ENCODE assay signal across 8 cellular contexts in the genomic region with DNA sequence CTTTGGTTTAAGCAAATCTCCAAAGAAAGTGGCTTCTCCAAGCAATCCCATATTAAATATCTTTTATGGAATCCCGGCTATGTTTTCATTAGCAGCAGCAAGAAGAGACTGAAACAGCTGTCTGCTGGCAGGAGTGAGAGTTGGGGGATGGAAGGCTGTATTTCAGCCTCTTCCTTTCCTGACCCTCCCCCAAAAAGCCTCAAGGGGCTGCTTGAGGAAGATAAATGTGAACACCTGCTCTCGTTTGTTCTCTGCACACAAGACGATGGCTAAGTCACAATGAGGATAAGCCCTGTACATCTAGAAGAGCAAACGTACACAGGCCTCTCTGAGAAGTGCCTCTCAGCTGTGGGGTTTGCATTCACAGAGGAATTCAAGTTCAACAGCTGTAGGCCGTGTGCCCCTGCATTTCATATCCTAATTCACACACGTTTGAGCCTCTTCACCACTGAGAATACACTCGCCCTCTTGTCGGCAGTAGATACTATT. TPM values are rescaled to one million over a fixed set of nuclear protein-coding genes. Genes with fewer than 3 reads are reported as not detected.
DNase-seq lines count a peak whose midpoint lies in the region; ATAC-seq and TF ChIP-seq lines count a peak whose summit lies in the region.

No MANE protein-coding gene starts in this region.

- H3K36me3 ChIP-seq in DOHH2 (ENCODE audit: control insufficient read depth, low read length) = peaks cover 54% of the 10 kb centered on the region
- no peaks in the 10 kb centered on the region for H3K36me3 ChIP-seq in GM23338 (ENCODE audit: insufficient read depth)
- no peaks in the 10 kb centered on the region for H3K36me3 ChIP-seq in iPS-18a (ENCODE audit: control insufficient read depth, low read depth, low read length)

- no peak for TF ChIP-seq CTCF in DOHH2 (IDR thresholded peaks at IDR 0.05; ENCODE audit: low read depth, low read length, poor library complexity, severe bottlenecking)
- no peak for TF ChIP-seq CTCF in GM23338 (conservative IDR thresholded peaks at IDR 0.05; ENCODE audit: low read depth in 2 of 2)
- no peak for TF ChIP-seq CTCF in RWPE1 (conservative IDR thresholded peaks at IDR 0.05; ENCODE audit: low read depth)
- no peak for TF ChIP-seq CTCF in omental fat pad (IDR thresholded peaks at IDR 0.05)

- H3K9me2 ChIP-seq in DOHH2 (replicated peaks; ENCODE audit: control insufficient read depth, low read length) (no peaks in the 10 kb centered on the region), GM23338 (ENCODE audit: insufficient read depth) (no peaks in the 10 kb centered on the region)

- POLR2A ChIA-PET in RWPE1 (lab: Yijun Ruan, JAX; ENCODE audit: low non-redundant PET) = no interaction called here

- H3K9me3 ChIP-seq in DOHH2 (ENCODE audit: control insufficient read depth, insufficient read depth, low read length) (no peaks in the 10 kb centered on the region), iPS-18a (ENCODE audit: control insufficient read depth, low read depth, low read length) (no peaks in the 10 kb centered on the region)

- H3K4me3 Mint-ChIP-seq in GM23338 = peak overlapping the region; percentile 3; the same call in 1 of the 3 replicates

- H2AFZ ChIP-seq in GM23338 = no peak overlapping the region

- H3K9ac ChIP-seq in iPS-18a (ENCODE audit: low read length) = no peak overlapping the region

- H4K20me1 ChIP-seq in DOHH2 (ENCODE audit: control insufficient read depth, insufficient read depth, low read depth, low read length) (no peaks in the 10 kb centered on the region), GM23338 (replicated peaks; ENCODE audit: insufficient read depth) (no peaks in the 10 kb centered on the region)

- DNase-seq in GM23338 (ENCODE audit: low spot score) (peak; percentile 39), NCI-H2171 (lab: John Stamatoyannopoulos, UW) (peak; percentile 81), RWPE1 (ENCODE audit: low spot score) (no peak), omental fat pad (ENCODE audit: low spot score) (no peak)
- DNase-seq in stimulated activated CD4-positive, alpha-beta T cell treated with anti-CD3 and anti-CD28 coated beads, Interleukin-1b, Interleukin-23, amount 100 ng/mL, for 48 hours = no peak
- no peak for DNase-seq in stimulated activated CD8-positive, alpha-beta memory T cell treated with anti-CD3 and anti-CD28 coated beads, Interleukin-4, amount 100 ng/mL, for 48 hours

- no peaks in the 10 kb centered on the region for H3K27me3 ChIP-seq in DOHH2 (ENCODE audit: control insufficient read depth, low read length)
- no peaks in the 10 kb centered on the region for H3K27me3 ChIP-seq in GM23338 (ENCODE audit: insufficient read depth)
- no peaks in the 10 kb centered on the region for H3K27me3 ChIP-seq in iPS-18a (ENCODE audit: control insufficient read depth, insufficient read depth, low read length)

- peaks cover 51% of the 10 kb centered on the region for H3K4me1 Mint-ChIP-seq in GM23338

- H3K27me3 Mint-ChIP-seq in GM23338 (ENCODE audit: insufficient read depth, low read depth, poor library complexity) = peaks cover 7% of the 10 kb centered on the region

- no peaks in the 10 kb centered on the region for H3K9me3 Mint-ChIP-seq in GM23338

- peak overlapping the region; percentile 36; the same call in 1 of the 2 replicates for H3K27ac Mint-ChIP-seq in GM23338

- peak overlapping the region; percentile 66 for H3K4me3 ChIP-seq in DOHH2 (ENCODE audit: low read length)
- peak overlapping the region; percentile 3; the same call in 1 of the 2 replicates for H3K4me3 ChIP-seq in GM23338
- H3K4me3 ChIP-seq in iPS-18a (ENCODE audit: low read length) = peak overlapping the region; percentile 5

- peak overlapping the region; percentile 88 for H3K27ac ChIP-seq in DOHH2 (ENCODE audit: low read depth, low read length)
- peak overlapping the region; percentile 81 for H3K27ac ChIP-seq in GM23338 (ENCODE audit: low read depth)
- H3K27ac ChIP-seq in iPS-18a (ENCODE audit: low read length) = no peak overlapping the region
- no peak overlapping the region for H3K27ac ChIP-seq in RWPE1

- peaks cover 3% of the 10 kb centered on the region; the same call in 1 of the 3 replicates for H3K36me3 Mint-ChIP-seq in GM23338 (ENCODE audit: low read depth)

- H3K79me2 ChIP-seq in DOHH2 (ENCODE audit: control insufficient read depth, low read length) (peaks cover 96% of the 10 kb centered on the region), GM23338 (replicated peaks; ENCODE audit: insufficient read depth) (peaks cover 13% of the 10 kb centered on the region)

- H3K4me1 ChIP-seq in DOHH2 (ENCODE audit: control insufficient read depth, low read length) = peaks cover 93% of the 10 kb centered on the region
- peaks cover 62% of the 10 kb centered on the region for H3K4me1 ChIP-seq in GM23338 (ENCODE audit: insufficient read depth)
- peaks cover 43% of the 10 kb centered on the region for H3K4me1 ChIP-seq in iPS-18a (ENCODE audit: control insufficient read depth, low read depth, low read length)

- ATAC-seq in GM23338 (no peak), omental fat pad (ENCODE audit: low FRiP score) (no peak)

- CTCF ChIA-PET in RWPE1 (lab: Yijun Ruan, JAX) = no interaction called here

- H3K4me2 ChIP-seq in DOHH2 (ENCODE audit: low read length) = peak overlapping the region; percentile 76
- H3K4me2 ChIP-seq in GM23338 = peak overlapping the region; percentile 67

- H3F3A ChIP-seq in DOHH2 (ENCODE audit: control insufficient read depth, insufficient read depth) = peaks cover 35% of the 10 kb centered on the region
- no peaks in the 10 kb centered on the region; the same call in 1 of the 2 replicates for H3F3A ChIP-seq in GM23338 (replicated peaks; ENCODE audit: low read depth)

TF ChIP-seq in GM23338, 12 proteins besides CTCF, POLR2A, EP300 and RAD21 (continues in another document):
- TF ChIP-seq NANOG (IDR thresholded peaks at IDR 0.05; ENCODE audit: borderline replicate concordance) (no peak), EZH2phosphoT487 (IDR thresholded peaks at IDR 0.05; ENCODE audit: unreplicated experiment) (no peak), EZH2 (IDR thresholded peaks at IDR 0.05; ENCODE audit: low read depth, unreplicated experiment) (no peak), POLR2AphosphoS5 (IDR thresholded peaks at IDR 0.05; ENCODE audit: low read depth) (no peak), JUNB (IDR thresholded peaks at IDR 0.05; ENCODE audit: unreplicated experiment) (no peak), ZNF114 (CRISPR knock-in tag; IDR thresholded peaks at IDR 0.05) (no peak)
- TF ChIP-seq, protein P1, sequence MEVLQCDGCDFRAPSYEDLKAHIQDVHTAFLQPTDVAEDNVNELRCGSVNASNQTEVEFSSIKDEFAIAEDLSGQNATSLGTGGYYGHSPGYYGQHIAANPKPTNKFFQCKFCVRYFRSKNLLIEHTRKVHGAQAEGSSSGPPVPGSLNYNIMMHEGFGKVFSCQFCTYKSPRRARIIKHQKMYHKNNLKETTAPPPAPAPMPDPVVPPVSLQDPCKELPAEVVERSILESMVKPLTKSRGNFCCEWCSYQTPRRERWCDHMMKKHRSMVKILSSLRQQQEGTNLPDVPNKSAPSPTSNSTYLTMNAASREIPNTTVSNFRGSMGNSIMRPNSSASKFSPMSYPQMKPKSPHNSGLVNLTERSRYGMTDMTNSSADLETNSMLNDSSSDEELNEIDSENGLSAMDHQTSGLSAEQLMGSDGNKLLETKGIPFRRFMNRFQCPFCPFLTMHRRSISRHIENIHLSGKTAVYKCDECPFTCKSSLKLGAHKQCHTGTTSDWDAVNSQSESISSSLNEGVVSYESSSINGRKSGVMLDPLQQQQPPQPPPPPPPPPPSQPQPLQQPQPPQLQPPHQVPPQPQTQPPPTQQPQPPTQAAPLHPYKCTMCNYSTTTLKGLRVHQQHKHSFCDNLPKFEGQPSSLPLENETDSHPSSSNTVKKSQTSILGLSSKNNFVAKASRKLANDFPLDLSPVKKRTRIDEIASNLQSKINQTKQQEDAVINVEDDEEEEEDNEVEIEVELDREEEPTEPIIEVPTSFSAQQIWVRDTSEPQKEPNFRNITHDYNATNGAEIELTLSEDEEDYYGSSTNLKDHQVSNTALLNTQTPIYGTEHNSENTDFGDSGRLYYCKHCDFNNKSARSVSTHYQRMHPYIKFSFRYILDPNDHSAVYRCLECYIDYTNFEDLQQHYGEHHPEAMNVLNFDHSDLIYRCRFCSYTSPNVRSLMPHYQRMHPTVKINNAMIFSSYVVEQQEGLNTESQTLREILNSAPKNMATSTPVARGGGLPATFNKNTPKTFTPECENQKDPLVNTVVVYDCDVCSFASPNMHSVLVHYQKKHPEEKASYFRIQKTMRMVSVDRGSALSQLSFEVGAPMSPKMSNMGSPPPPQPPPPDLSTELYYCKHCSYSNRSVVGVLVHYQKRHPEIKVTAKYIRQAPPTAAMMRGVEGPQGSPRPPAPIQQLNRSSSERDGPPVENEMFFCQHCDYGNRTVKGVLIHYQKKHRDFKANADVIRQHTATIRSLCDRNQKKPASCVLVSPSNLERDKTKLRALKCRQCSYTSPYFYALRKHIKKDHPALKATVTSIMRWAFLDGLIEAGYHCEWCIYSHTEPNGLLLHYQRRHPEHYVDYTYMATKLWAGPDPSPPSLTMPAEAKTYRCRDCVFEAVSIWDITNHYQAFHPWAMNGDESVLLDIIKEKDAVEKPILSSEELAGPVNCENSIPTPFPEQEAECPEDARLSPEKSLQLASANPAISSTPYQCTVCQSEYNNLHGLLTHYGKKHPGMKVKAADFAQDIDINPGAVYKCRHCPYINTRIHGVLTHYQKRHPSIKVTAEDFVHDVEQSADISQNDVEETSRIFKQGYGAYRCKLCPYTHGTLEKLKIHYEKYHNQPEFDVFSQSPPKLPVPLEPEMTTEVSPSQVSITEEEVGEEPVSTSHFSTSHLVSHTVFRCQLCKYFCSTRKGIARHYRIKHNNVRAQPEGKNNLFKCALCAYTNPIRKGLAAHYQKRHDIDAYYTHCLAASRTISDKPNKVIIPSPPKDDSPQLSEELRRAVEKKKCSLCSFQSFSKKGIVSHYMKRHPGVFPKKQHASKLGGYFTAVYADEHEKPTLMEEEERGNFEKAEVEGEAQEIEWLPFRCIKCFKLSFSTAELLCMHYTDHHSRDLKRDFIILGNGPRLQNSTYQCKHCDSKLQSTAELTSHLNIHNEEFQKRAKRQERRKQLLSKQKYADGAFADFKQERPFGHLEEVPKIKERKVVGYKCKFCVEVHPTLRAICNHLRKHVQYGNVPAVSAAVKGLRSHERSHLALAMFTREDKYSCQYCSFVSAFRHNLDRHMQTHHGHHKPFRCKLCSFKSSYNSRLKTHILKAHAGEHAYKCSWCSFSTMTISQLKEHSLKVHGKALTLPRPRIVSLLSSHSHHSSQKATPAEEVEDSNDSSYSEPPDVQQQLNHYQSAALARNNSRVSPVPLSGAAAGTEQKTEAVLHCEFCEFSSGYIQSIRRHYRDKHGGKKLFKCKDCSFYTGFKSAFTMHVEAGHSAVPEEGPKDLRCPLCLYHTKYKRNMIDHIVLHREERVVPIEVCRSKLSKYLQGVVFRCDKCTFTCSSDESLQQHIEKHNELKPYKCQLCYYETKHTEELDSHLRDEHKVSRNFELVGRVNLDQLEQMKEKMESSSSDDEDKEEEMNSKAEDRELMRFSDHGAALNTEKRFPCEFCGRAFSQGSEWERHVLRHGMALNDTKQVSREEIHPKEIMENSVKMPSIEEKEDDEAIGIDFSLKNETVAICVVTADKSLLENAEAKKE (CRISPR knock-in tag; IDR thresholded peaks at IDR 0.05) = no peak

RNA-seq across cellular contexts. Expression of a gene that starts 16.3 kb away (rescaled TPM):
- total RNA-seq in GM23338 (2014; rRNA removed; shearing (Covaris generic)) = 22.5 TPM in 2 replicates
- 8.8 and 9.5 TPM in 2 replicates for polyA plus RNA-seq in GM23338 (2016; fragmentation: Nextera tagmentation; extraction: Ambion mirVana)
- 10 to 100 TPM; 13.9 to 75.0 (median 15.0) TPM for total RNA-seq in omental fat pad

Comparison
In these comparisons a context has a peak if more than half of its experiments do, and no peak if none do; other contexts are left out.
1. H3K27ac ChIP-seq: peak in DOHH2 (single experiment) and GM23338 (single experiment); none in iPS-18a (single experiment) and RWPE1 (single experiment).
2. H3K4me3 ChIP-seq: peak in every context shown above with its lines; median percentile 66 in DOHH2; 5 in iPS-18a; 3 in GM23338.
3. DNase-seq: peak in GM23338 (single experiment) and NCI-H2171 (single experiment); none in RWPE1 (single experiment), stimulated activated CD4-positive, alpha-beta T cell treated with anti-CD3 and anti-CD28 coated beads, Interleukin-1b, Interleukin-23, amount 100 ng/mL, for 48 hours (single experiment), omental fat pad (single experiment) and stimulated activated CD8-positive, alpha-beta memory T cell treated with anti-CD3 and anti-CD28 coated beads, Interleukin-4, amount 100 ng/mL, for 48 hours (single experiment).